Comparison of ENCODE assay signal across 23 cellular contexts in the genomic region with DNA sequence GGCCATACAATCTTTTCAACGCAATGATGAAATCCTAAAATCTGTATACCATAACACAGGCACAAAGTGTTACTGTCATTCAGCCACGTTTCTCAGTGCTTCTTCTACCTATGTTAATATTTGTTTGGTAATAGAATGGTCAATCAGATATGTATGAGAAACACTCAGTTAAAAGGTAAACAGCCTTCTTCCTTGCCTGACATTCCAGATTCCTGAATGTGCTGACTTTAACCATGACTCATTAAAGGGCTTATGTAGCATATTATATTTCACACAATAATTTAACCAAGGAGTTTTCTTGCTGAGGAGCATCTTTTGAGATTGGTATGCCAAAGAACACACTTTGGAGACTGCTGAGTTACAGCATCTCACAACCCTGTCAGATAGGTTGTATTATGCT.
DNase-seq lines count a peak whose midpoint lies in the region; ATAC-seq and TF ChIP-seq lines count a peak whose summit lies in the region.
"Had no signal": no experiment of that assay in that cellular context is flagged by ENCODE, and none has a peak within 500 bp of the region (broad histone marks: within the 10 kb centered on the region; RNA-seq: fewer than 3 reads in every experiment).

No MANE protein-coding gene starts in this region.

- peaks cover 0 to 8% of the 10 kb centered on the region in 2 experiments; a peak in 2 of 4 replicates for H3K4me1 ChIP-seq in HCT116 (ENCODE audit: control insufficient read depth in 1 of 2, insufficient read depth in 2 of 2, low read length in 2 of 2)
- no peaks in the 10 kb centered on the region for H3K4me1 ChIP-seq in trophoblast cell (ENCODE audit: control insufficient read depth in 1 of 2, insufficient read depth in 2 of 2, low read length in 2 of 2)
- H3K4me1 ChIP-seq in hepatocyte (ENCODE audit: insufficient read depth) = no peaks in the 10 kb centered on the region
- H3K4me1 ChIP-seq: ascending aorta, suprapubic skin had no signal

- no peak overlapping the region for H4K91ac ChIP-seq in trophoblast cell (ENCODE audit: low read depth, low read length)

- H3K4me3 Mint-ChIP-seq in activated CD8-positive, alpha-beta T cell treated with anti-CD3 and anti-CD28 coated beads, Interleukin-2, amount 10 ng/mL, durations not matched to agents 7 days and 5 days = no peak overlapping the region
- H3K4me3 Mint-ChIP-seq: B cell; T-helper 1 cell treated with Interleukin-12 subunit alpha and Interleukin-12 subunit beta and Interleukin-4 antibody, amounts not matched to agents 30 μg/mL and 1 μg/mL, for 36 hours had no signal

- H3K14ac ChIP-seq in trophoblast cell (ENCODE audit: low read length) = no peak overlapping the region

- TF ChIP-seq CTCF in HCT116 (IDR thresholded peaks at IDR 0.05 in 2 of 3, conservative IDR thresholded peaks at IDR 0.05 in 1 of 3; ENCODE audit: borderline replicate concordance in 1 of 3, insufficient read depth in 1 of 3, low read depth in 2 of 3, low read length in 2 of 3) = no peak
- TF ChIP-seq CTCF in RWPE1 (conservative IDR thresholded peaks at IDR 0.05; ENCODE audit: low read depth) = no peak
- no peak for TF ChIP-seq CTCF in epithelial cell of esophagus (IDR thresholded peaks at IDR 0.05; ENCODE audit: insufficient read depth, low read depth, low read length, missing control alignments)
- TF ChIP-seq CTCF in hepatocyte (IDR thresholded peaks at IDR 0.05; ENCODE audit: poor library complexity) = no peak

- RAD21 ChIA-PET in HCT116 (lab: Charles Lee; ENCODE audit: low non-redundant PET in 1 of 2, low total read pairs in 2 of 2, uncharacterized antibody in 2 of 2, unreplicated experiment in 2 of 2) = no interaction called here

- TF ChIP-seq POLR2A in HCT116 (IDR thresholded peaks at IDR 0.05; ENCODE audit: borderline replicate concordance, extremely low read depth, insufficient read depth, insufficient read length) = no peak

- no peaks in the 10 kb centered on the region for H3K36me3 Mint-ChIP-seq in activated CD8-positive, alpha-beta T cell treated with anti-CD3 and anti-CD28 coated beads, Interleukin-2, amount 10 ng/mL, durations not matched to agents 7 days and 5 days (ENCODE audit: low read depth)

- CTCF ChIA-PET in HCT116 (lab: Charles Lee) = no interaction called here
- CTCF ChIA-PET in RWPE1 (lab: Yijun Ruan, JAX) = interaction anchor here (0.5 to 0.6 kb wide), 3 partner anchors 1150 to 1434 kb away, joined by 3 to 4 read pairs (median 3); no protein-coding TSS in a partner anchor
- CTCF ChIA-PET in activated CD8-positive, alpha-beta T cell treated with anti-CD3 and anti-CD28 coated beads, Interleukin-2, amount 10 ng/mL, durations not matched to agents 7 days and 5 days (lab: Charles Lee) = no interaction called here

- H3K27ac ChIP-seq in HCT116 (ENCODE audit: low read depth, low read length) (no peak overlapping the region), RWPE1 (no peak overlapping the region), trophoblast cell (ENCODE audit: low read depth, low read length) (no peak overlapping the region), hepatocyte (no peak overlapping the region)
- H3K27ac ChIP-seq: ascending aorta, suprapubic skin had no signal

- no peak overlapping the region for H4K8ac ChIP-seq in trophoblast cell (ENCODE audit: low read depth, low read length)

- H3K9me2 ChIP-seq in HCT116 (ENCODE audit: insufficient read depth) (no peaks in the 10 kb centered on the region), hepatocyte (replicated peaks; ENCODE audit: insufficient read depth) (no peaks in the 10 kb centered on the region)

- H3K27me3 ChIP-seq in HCT116 (ENCODE audit: insufficient read depth, low read length) (no peaks in the 10 kb centered on the region), trophoblast cell (ENCODE audit: insufficient read depth, low read length) (no peaks in the 10 kb centered on the region), hepatocyte (no peaks in the 10 kb centered on the region)
- H3K27me3 ChIP-seq: ascending aorta, suprapubic skin had no signal

- no peak overlapping the region for H3K27ac Mint-ChIP-seq in activated CD8-positive, alpha-beta T cell treated with anti-CD3 and anti-CD28 coated beads, Interleukin-2, amount 10 ng/mL, durations not matched to agents 7 days and 5 days
- H3K27ac Mint-ChIP-seq: B cell; T-helper 1 cell treated with Interleukin-12 subunit alpha and Interleukin-12 subunit beta and Interleukin-4 antibody, amounts not matched to agents 30 μg/mL and 1 μg/mL, for 36 hours had no signal

- no TSS peak for BruUV-seq in HCT116 (replicated peaks; lab: Mats Ljungman, UMichigan)

- H3K18ac ChIP-seq in trophoblast cell (ENCODE audit: low read length) = no peak overlapping the region

- H3K9ac ChIP-seq in HCT116 (ENCODE audit: low read length) = no peak overlapping the region
- no peak overlapping the region for H3K9ac ChIP-seq in trophoblast cell (ENCODE audit: low read length)

- H2BK120ac ChIP-seq in trophoblast cell (ENCODE audit: insufficient read depth, low read length, poor library complexity) = no peak overlapping the region

- ATAC-seq in HCT116 = no peak
- ATAC-seq in activated CD8-positive, alpha-beta T cell treated with anti-CD3 and anti-CD28 coated beads, Interleukin-2, amount 10 ng/mL, durations not matched to agents 7 days and 5 days = no peak
- ATAC-seq: esophagus mucosa, mucosa of descending colon had no signal

- H3K27me3 Mint-ChIP-seq in activated CD8-positive, alpha-beta T cell treated with anti-CD3 and anti-CD28 coated beads, Interleukin-2, amount 10 ng/mL, durations not matched to agents 7 days and 5 days (ENCODE audit: low read depth) = no peaks in the 10 kb centered on the region

- H2AK5ac ChIP-seq in trophoblast cell (ENCODE audit: low read length) = no peak overlapping the region

- no peak overlapping the region for H4K12ac ChIP-seq in trophoblast cell (ENCODE audit: low read depth, low read length)

- no peak overlapping the region for H2BK5ac ChIP-seq in trophoblast cell (ENCODE audit: low read depth, low read length, poor library complexity)

- 0 out of 2 replicates have a peak overlapping the region, but pooled peaks have one; percentile 7 for H3K4me2 ChIP-seq in HCT116 (ENCODE audit: low read length)
- no peak overlapping the region for H3K4me2 ChIP-seq in trophoblast cell (ENCODE audit: low read length)
- no peak overlapping the region for H3K4me2 ChIP-seq in hepatocyte

- H4K20me1 ChIP-seq in HCT116 (ENCODE audit: insufficient read depth) = no peaks in the 10 kb centered on the region
- H4K20me1 ChIP-seq in hepatocyte (ENCODE audit: insufficient read depth, poor library complexity, severe bottlenecking) = no peaks in the 10 kb centered on the region

- WGBS in trophoblast cell (ENCODE audit: extremely low coverage, insufficient coverage, insufficient read length) = no CpG with 5 or more reads among the region's 2 CpGs
- WGBS in hepatocyte (ENCODE audit: low lambda C conversion rate, missing lambda C conversion rate) = 54% methylated on average over 2 of the region's 2 CpGs

- no peaks in the 10 kb centered on the region for H3K36me3 ChIP-seq in HCT116 (ENCODE audit: control insufficient read depth in 1 of 2, insufficient read depth in 2 of 2, low read length in 2 of 2)
- H3K36me3 ChIP-seq in trophoblast cell (ENCODE audit: control insufficient read depth in 1 of 2, insufficient read depth in 2 of 2, low read length in 2 of 2) = no peaks in the 10 kb centered on the region
- H3K36me3 ChIP-seq in hepatocyte (replicated peaks; ENCODE audit: insufficient read depth, low read depth) = no peaks in the 10 kb centered on the region
- H3K36me3 ChIP-seq: ascending aorta, suprapubic skin had no signal

- DNase-seq in HCT116 (ENCODE audit: low read depth, low spot score) = no peak
- DNase-seq in RWPE1 (ENCODE audit: low spot score) = peak; percentile 41
- peak; percentile 82 for DNase-seq in epithelial cell of esophagus (ENCODE audit: low read depth)
- peak; percentile 20 to 60 for DNase-seq in trophoblast cell
- no peak for DNase-seq in hepatocyte (ENCODE audit: low spot score)
- no peak for DNase-seq in activated CD8-positive, alpha-beta T cell treated with anti-CD3 and anti-CD28 coated beads, Interleukin-2, amount 10 ng/mL, durations not matched to agents 7 days and 5 days
- no peak for DNase-seq in activated gamma-delta T cell (lab: John Stamatoyannopoulos, UW)
- DNase-seq: activated CD4-positive, CD25-positive, alpha-beta regulatory T cell; activated effector memory CD4-positive, alpha-beta T cell treated with Interleukin-2 at 50 U/mL for 16 hours; DMS 273 treated with DMSO at 0.1 percent for 48 hours; hypothalamus; KG1; mucosa of descending colon; NCI-H1092 treated with DMSO at 0.1 percent for 48 hours; NCI-H2171; NCI-H748 treated with DMSO at 0.1 percent for 48 hours; stimulated activated CD4-positive, alpha-beta T cell treated with anti-CD3 and anti-CD28 coated beads, Interleukin-4, amount 100 ng/mL, for 24 hours; stimulated activated CD8-positive, alpha-beta memory T cell treated with anti-CD3 and anti-CD28 coated beads, Interleukin-4, amount 100 ng/mL, for 48 hours had no signal

- H3K23ac ChIP-seq in trophoblast cell (ENCODE audit: low read length) = no peak overlapping the region

- no peaks in the 10 kb centered on the region for H3K9me3 Mint-ChIP-seq in activated CD8-positive, alpha-beta T cell treated with anti-CD3 and anti-CD28 coated beads, Interleukin-2, amount 10 ng/mL, durations not matched to agents 7 days and 5 days (ENCODE audit: insufficient read depth)
- H3K9me3 Mint-ChIP-seq: T-helper 1 cell treated with Interleukin-12 subunit alpha and Interleukin-12 subunit beta and Interleukin-4 antibody, amounts not matched to agents 30 μg/mL and 1 μg/mL, for 36 hours had no signal

- TF ChIP-seq RAD21 in HCT116 (IDR thresholded peaks at IDR 0.05; ENCODE audit: low read depth) = no peak

- H3K9me3 ChIP-seq in HCT116 (ENCODE audit: control insufficient read depth in 1 of 2, insufficient read depth in 1 of 2, low read depth in 1 of 2, low read length in 2 of 2) = no peaks in the 10 kb centered on the region
- peaks cover 2% of the 10 kb centered on the region for H3K9me3 ChIP-seq in trophoblast cell (ENCODE audit: insufficient read depth, low read depth, low read length)
- no peaks in the 10 kb centered on the region for H3K9me3 ChIP-seq in hepatocyte (ENCODE audit: low read depth)
- H3K9me3 ChIP-seq: ascending aorta, mucosa of descending colon, suprapubic skin had no signal

- H3K4me1 Mint-ChIP-seq in activated CD8-positive, alpha-beta T cell treated with anti-CD3 and anti-CD28 coated beads, Interleukin-2, amount 10 ng/mL, durations not matched to agents 7 days and 5 days (ENCODE audit: low read depth) = no peaks in the 10 kb centered on the region
- H3K4me1 Mint-ChIP-seq: B cell had no signal

- H3K4ac ChIP-seq in trophoblast cell (ENCODE audit: low read depth, low read length) = no peak overlapping the region

- POLR2A ChIA-PET in HCT116 (lab: Charles Lee) = no interaction called here
- POLR2A ChIA-PET in RWPE1 (lab: Yijun Ruan, JAX; ENCODE audit: low non-redundant PET) = no interaction called here
- POLR2A ChIA-PET in activated CD8-positive, alpha-beta T cell treated with anti-CD3 and anti-CD28 coated beads, Interleukin-2, amount 10 ng/mL, durations not matched to agents 7 days and 5 days (lab: Charles Lee) = no interaction called here

- H3K79me2 ChIP-seq in HCT116 (ENCODE audit: insufficient read depth, low read length) = no peaks in the 10 kb centered on the region
- no peaks in the 10 kb centered on the region for H3K79me2 ChIP-seq in trophoblast cell (ENCODE audit: control insufficient read depth, insufficient read depth, low read length, poor library complexity)
- no peaks in the 10 kb centered on the region for H3K79me2 ChIP-seq in hepatocyte

- H3K79me1 ChIP-seq in trophoblast cell (ENCODE audit: low read length) = no peaks in the 10 kb centered on the region

- intact Hi-C loops in HCT116 (cut with micrococcal nuclease) = no loop called here

- H2BK12ac ChIP-seq in trophoblast cell (ENCODE audit: low read length) = no peak overlapping the region

- H2AFZ ChIP-seq in HCT116 (ENCODE audit: low read depth, low read length, poor library complexity, severe bottlenecking) (no peak overlapping the region), trophoblast cell (ENCODE audit: insufficient read depth, low read length, poor library complexity) (no peak overlapping the region), hepatocyte (no peak overlapping the region)

- no peak overlapping the region for H3K4me3 ChIP-seq in HCT116 (replicated peaks in 1 of 2; ENCODE audit: low read depth in 1 of 2, low read length in 2 of 2)
- H3K4me3 ChIP-seq in epithelial cell of esophagus (ENCODE audit: low read length) = no peak overlapping the region
- no peak overlapping the region for H3K4me3 ChIP-seq in trophoblast cell (ENCODE audit: low read depth, low read length)
- H3K4me3 ChIP-seq in hepatocyte = no peak overlapping the region
- H3K4me3 ChIP-seq: ascending aorta, mucosa of descending colon, suprapubic skin had no signal

Comparison
In these comparisons a context has a peak if more than half of its experiments do, and no peak if none do; other contexts are left out.
1. DNase-seq: peak in RWPE1 (single experiment), epithelial cell of esophagus (single experiment) and trophoblast cell (2 of 2); none in HCT116 (single experiment), hepatocyte (single experiment), activated CD8-positive, alpha-beta T cell treated with anti-CD3 and anti-CD28 coated beads, Interleukin-2, amount 10 ng/mL, durations not matched to agents 7 days and 5 days (single experiment) and activated gamma-delta T cell (single experiment).